1 cellular context compared by ENCODE assay signal in the genomic region with DNA sequence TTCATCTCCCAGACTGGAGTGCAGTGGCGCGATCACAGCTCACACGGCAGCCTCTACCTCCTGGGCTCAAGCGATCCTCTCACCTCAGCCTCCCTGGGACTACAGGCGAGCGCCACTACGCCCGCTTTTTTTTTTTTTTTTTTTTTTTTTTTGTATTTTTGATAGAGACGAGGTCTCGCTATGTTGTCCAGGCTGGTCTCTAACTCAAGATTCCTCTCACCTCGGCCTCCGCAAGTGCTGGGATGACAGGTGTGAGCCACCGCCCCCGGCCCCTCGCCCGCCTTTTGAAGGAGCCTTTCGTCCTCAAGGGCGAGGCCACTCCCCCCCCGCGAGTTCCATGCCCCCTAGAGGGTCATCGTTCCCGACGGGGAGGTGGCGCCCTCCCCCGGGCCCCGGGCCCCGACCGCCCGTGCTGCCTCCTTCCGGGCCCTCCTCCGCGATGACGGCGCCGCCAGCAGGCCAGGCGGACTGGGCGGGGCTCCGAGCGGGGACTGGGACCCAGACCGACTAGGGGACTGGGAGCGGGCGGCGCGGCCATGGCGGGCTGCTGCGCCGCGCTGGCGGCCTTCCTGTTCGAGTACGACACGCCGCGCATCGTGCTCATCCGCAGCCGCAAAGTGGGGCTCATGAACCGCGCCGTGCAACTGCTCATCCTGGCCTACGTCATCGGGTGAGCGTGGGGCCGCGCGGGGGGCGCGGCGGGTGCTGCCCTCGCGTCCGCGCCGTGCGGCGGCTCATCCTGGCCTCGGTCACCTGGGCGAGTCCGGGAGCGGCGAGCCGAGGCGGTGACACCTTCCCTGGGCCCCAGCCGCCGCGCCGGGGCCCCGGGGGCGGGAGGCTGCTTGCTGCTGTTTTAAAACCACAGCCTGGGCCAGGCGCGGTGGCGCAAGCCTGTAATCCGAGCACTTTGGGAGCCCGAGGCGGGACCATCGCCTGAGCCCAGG.
TF ChIP-seq lines count a peak whose summit lies in the region.

A gene with protein sequence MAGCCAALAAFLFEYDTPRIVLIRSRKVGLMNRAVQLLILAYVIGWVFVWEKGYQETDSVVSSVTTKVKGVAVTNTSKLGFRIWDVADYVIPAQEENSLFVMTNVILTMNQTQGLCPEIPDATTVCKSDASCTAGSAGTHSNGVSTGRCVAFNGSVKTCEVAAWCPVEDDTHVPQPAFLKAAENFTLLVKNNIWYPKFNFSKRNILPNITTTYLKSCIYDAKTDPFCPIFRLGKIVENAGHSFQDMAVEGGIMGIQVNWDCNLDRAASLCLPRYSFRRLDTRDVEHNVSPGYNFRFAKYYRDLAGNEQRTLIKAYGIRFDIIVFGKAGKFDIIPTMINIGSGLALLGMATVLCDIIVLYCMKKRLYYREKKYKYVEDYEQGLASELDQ (plus strand): TSS at position 501 of the 944 bp plus-strand sequence. CDS start 36 bp downstream, at position 537.

TF ChIP-seq in WTC11, 78 proteins besides CTCF, POLR2A, EP300 and RAD21 (continued from another document):
- TF ChIP-seq, protein P1, sequence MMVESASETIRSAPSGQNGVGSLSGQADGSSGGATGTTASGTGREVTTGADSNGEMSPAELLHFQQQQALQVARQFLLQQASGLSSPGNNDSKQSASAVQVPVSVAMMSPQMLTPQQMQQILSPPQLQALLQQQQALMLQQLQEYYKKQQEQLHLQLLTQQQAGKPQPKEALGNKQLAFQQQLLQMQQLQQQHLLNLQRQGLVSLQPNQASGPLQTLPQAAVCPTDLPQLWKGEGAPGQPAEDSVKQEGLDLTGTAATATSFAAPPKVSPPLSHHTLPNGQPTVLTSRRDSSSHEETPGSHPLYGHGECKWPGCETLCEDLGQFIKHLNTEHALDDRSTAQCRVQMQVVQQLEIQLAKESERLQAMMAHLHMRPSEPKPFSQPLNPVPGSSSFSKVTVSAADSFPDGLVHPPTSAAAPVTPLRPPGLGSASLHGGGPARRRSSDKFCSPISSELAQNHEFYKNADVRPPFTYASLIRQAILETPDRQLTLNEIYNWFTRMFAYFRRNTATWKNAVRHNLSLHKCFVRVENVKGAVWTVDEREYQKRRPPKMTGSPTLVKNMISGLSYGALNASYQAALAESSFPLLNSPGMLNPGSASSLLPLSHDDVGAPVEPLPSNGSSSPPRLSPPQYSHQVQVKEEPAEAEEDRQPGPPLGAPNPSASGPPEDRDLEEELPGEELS (CRISPR knock-in tag; IDR thresholded peaks at IDR 0.05) = peak; percentile 74; the same call in 1 of the 2 replicates
- TF ChIP-seq, protein P2, sequence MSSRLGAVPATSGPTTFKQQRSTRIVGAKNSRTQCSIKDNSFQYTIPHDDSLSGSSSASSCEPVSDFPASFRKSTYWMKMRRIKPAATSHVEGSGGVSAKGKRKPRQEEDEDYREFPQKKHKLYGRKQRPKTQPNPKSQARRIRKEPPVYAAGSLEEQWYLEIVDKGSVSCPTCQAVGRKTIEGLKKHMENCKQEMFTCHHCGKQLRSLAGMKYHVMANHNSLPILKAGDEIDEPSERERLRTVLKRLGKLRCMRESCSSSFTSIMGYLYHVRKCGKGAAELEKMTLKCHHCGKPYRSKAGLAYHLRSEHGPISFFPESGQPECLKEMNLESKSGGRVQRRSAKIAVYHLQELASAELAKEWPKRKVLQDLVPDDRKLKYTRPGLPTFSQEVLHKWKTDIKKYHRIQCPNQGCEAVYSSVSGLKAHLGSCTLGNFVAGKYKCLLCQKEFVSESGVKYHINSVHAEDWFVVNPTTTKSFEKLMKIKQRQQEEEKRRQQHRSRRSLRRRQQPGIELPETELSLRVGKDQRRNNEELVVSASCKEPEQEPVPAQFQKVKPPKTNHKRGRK (CRISPR knock-in tag; IDR thresholded peaks at IDR 0.05; ENCODE audit: borderline replicate concordance) = no peak
- TF ChIP-seq, protein P3, sequence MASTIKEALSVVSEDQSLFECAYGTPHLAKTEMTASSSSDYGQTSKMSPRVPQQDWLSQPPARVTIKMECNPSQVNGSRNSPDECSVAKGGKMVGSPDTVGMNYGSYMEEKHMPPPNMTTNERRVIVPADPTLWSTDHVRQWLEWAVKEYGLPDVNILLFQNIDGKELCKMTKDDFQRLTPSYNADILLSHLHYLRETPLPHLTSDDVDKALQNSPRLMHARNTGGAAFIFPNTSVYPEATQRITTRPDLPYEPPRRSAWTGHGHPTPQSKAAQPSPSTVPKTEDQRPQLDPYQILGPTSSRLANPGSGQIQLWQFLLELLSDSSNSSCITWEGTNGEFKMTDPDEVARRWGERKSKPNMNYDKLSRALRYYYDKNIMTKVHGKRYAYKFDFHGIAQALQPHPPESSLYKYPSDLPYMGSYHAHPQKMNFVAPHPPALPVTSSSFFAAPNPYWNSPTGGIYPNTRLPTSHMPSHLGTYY (CRISPR knock-in tag; IDR thresholded peaks at IDR 0.05) = no peak
- TF ChIP-seq, protein P4, sequence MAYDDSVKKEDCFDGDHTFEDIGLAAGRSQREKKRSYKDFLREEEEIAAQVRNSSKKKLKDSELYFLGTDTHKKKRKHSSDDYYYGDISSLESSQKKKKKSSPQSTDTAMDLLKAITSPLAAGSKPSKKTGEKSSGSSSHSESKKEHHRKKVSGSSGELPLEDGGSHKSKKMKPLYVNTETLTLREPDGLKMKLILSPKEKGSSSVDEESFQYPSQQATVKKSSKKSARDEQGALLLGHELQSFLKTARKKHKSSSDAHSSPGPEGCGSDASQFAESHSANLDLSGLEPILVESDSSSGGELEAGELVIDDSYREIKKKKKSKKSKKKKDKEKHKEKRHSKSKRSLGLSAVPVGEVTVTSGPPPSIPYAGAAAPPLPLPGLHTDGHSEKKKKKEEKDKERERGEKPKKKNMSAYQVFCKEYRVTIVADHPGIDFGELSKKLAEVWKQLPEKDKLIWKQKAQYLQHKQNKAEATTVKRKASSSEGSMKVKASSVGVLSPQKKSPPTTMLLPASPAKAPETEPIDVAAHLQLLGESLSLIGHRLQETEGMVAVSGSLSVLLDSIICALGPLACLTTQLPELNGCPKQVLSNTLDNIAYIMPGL (CRISPR knock-in tag; IDR thresholded peaks at IDR 0.05) = peak; percentile 93
- TF ChIP-seq, protein P5, sequence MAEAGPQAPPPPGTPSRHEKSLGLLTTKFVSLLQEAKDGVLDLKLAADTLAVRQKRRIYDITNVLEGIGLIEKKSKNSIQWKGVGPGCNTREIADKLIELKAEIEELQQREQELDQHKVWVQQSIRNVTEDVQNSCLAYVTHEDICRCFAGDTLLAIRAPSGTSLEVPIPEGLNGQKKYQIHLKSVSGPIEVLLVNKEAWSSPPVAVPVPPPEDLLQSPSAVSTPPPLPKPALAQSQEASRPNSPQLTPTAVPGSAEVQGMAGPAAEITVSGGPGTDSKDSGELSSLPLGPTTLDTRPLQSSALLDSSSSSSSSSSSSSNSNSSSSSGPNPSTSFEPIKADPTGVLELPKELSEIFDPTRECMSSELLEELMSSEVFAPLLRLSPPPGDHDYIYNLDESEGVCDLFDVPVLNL (CRISPR knock-in tag; IDR thresholded peaks at IDR 0.05; ENCODE audit: borderline replicate concordance, low read depth) = 0 out of 2 replicates have a peak, but pooled peaks have one; percentile 32
- TF ChIP-seq, protein P6, sequence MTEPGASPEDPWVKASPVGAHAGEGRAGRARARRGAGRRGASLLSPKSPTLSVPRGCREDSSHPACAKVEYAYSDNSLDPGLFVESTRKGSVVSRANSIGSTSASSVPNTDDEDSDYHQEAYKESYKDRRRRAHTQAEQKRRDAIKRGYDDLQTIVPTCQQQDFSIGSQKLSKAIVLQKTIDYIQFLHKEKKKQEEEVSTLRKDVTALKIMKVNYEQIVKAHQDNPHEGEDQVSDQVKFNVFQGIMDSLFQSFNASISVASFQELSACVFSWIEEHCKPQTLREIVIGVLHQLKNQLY (CRISPR knock-in tag; IDR thresholded peaks at IDR 0.05) = no peak
- TF ChIP-seq, protein P7, sequence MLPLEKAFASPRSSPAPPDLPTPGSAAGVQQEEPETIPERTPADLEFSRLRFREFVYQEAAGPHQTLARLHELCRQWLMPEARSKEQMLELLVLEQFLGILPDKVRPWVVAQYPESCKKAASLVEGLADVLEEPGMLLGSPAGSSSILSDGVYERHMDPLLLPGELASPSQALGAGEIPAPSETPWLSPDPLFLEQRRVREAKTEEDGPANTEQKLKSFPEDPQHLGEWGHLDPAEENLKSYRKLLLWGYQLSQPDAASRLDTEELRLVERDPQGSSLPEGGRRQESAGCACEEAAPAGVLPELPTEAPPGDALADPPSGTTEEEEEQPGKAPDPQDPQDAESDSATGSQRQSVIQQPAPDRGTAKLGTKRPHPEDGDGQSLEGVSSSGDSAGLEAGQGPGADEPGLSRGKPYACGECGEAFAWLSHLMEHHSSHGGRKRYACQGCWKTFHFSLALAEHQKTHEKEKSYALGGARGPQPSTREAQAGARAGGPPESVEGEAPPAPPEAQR (CRISPR knock-in tag; IDR thresholded peaks at IDR 0.05) = no peak
- TF ChIP-seq ETV6 (CRISPR knock-in tag; IDR thresholded peaks at IDR 0.05) (peak; percentile 72; the same call in 1 of the 2 replicates), MYBL2 (CRISPR knock-in tag; IDR thresholded peaks at IDR 0.05) (peak; percentile 55), GTF2I (CRISPR knock-in tag; conservative IDR thresholded peaks at IDR 0.05) (no peak), GABPB1 (CRISPR knock-in tag; IDR thresholded peaks at IDR 0.05) (peak; percentile 37; the same call in 1 of the 2 replicates), NFE2L1 (CRISPR knock-in tag; IDR thresholded peaks at IDR 0.05) (0 out of 2 replicates have a peak, but pooled peaks have one; percentile 47), PRRX2 (CRISPR knock-in tag; IDR thresholded peaks at IDR 0.05) (peak; percentile 27; the same call in 1 of the 2 replicates), SOX15 (CRISPR knock-in tag; IDR thresholded peaks at IDR 0.05) (no peak), ZNF416 (CRISPR knock-in tag; IDR thresholded peaks at IDR 0.05) (peak; percentile 55; the same call in 1 of the 2 replicates), CREM (CRISPR knock-in tag; IDR thresholded peaks at IDR 0.05) (peak; percentile 65; the same call in 1 of the 2 replicates), GRHL2 (CRISPR knock-in tag; IDR thresholded peaks at IDR 0.05; ENCODE audit: insufficient replicate concordance, severe bottlenecking) (no peak), FOXP1 (CRISPR knock-in tag; IDR thresholded peaks at IDR 0.05; ENCODE audit: borderline replicate concordance) (peak; percentile 90), ESRRA (CRISPR knock-in tag; IDR thresholded peaks at IDR 0.05; ENCODE audit: borderline replicate concordance) (peak; percentile 61; the same call in 1 of the 2 replicates), ZNF423 (CRISPR knock-in tag; IDR thresholded peaks at IDR 0.05) (peak; percentile 61)
- TF ChIP-seq, protein P8, sequence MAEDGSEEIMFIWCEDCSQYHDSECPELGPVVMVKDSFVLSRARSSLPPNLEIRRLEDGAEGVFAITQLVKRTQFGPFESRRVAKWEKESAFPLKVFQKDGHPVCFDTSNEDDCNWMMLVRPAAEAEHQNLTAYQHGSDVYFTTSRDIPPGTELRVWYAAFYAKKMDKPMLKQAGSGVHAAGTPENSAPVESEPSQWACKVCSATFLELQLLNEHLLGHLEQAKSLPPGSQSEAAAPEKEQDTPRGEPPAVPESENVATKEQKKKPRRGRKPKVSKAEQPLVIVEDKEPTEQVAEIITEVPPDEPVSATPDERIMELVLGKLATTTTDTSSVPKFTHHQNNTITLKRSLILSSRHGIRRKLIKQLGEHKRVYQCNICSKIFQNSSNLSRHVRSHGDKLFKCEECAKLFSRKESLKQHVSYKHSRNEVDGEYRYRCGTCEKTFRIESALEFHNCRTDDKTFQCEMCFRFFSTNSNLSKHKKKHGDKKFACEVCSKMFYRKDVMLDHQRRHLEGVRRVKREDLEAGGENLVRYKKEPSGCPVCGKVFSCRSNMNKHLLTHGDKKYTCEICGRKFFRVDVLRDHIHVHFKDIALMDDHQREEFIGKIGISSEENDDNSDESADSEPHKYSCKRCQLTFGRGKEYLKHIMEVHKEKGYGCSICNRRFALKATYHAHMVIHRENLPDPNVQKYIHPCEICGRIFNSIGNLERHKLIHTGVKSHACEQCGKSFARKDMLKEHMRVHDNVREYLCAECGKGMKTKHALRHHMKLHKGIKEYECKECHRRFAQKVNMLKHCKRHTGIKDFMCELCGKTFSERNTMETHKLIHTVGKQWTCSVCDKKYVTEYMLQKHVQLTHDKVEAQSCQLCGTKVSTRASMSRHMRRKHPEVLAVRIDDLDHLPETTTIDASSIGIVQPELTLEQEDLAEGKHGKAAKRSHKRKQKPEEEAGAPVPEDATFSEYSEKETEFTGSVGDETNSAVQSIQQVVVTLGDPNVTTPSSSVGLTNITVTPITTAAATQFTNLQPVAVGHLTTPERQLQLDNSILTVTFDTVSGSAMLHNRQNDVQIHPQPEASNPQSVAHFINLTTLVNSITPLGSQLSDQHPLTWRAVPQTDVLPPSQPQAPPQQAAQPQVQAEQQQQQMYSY (CRISPR knock-in tag; IDR thresholded peaks at IDR 0.05) = 0 out of 2 replicates have a peak, but pooled peaks have one; percentile 25
